Comparison of ENCODE assay signal across 16 cellular contexts in the genomic region with DNA sequence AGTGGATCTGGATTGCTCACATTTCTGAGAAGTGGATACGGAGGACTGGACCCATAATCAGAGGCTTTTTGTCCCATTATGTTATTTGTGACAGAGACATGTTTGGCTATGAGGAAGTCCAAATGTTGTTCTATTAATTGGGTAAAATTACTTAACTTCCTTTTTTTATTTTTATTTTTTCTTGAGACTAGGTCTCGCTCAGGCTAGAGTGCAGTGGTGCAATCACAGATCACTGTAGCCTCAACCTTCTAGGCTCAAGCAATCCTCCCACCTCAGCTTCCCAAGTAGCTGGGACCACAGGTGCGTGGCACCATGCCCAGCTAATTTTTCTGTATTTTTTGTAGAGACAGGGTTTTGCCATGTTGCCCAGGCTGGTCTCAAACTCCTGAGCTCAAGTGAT. TPM values are rescaled to one million over a fixed set of nuclear protein-coding genes. Genes with fewer than 3 reads are reported as not detected.
A peak's percentile ranks its signal among the peaks of the same experiment; 100 is the strongest.
DNase-seq lines count a peak whose midpoint lies in the region; ATAC-seq and TF ChIP-seq lines count a peak whose summit lies in the region.
"Had no signal": no experiment of that assay in that cellular context is flagged by ENCODE, and none has a peak within 500 bp of the region (broad histone marks: within the 10 kb centered on the region; RNA-seq: fewer than 3 reads in every experiment).

No MANE protein-coding gene starts in this region.

- H3K27me3 ChIP-seq in upper lobe of right lung: no peaks in the 10 kb centered on the region
- no peaks in the 10 kb centered on the region for H3K27me3 ChIP-seq in A673 (replicated peaks; ENCODE audit: insufficient read depth, low read depth, low read length, poor library complexity)
- H3K27me3 ChIP-seq: BLaER1, SJSA1 had no signal

- CTCF ChIA-PET in activated B cell treated with CpG ODN at 0.5 μM for 24 hours (lab: Charles Lee) (no interaction called here), A673 (lab: Charles Lee) (no interaction called here)

- intact Hi-C loops in activated B cell treated with CpG ODN at 0.5 μM for 24 hours (cut with micrococcal nuclease): loop anchor here (2.0 kb wide), 1 partner anchor 20 kb away; no protein-coding TSS in a partner anchor
- intact Hi-C loops in upper lobe of right lung (cut with DNase I): no loop called here
- intact Hi-C loops in A673 (cut with micrococcal nuclease; ENCODE audit: unreplicated experiment): no loop called here

- peak; percentile 64 for ATAC-seq in activated B cell treated with CpG ODN at 0.5 μM for 24 hours (ENCODE audit: low read depth)
- ATAC-seq in upper lobe of right lung: peak; percentile 58
- ATAC-seq: T-cell had no signal

- peaks cover 11 to 38% (median 22%) of the 10 kb centered on the region in 3 donors for H3K4me1 Mint-ChIP-seq in IgD-negative memory B cell
- peaks cover 45% of the 10 kb centered on the region for H3K4me1 Mint-ChIP-seq in activated B cell treated with CpG ODN at 0.5 μM for 24 hours
- H3K4me1 Mint-ChIP-seq: T-cell had no signal

- H3K9me3 Mint-ChIP-seq in IgD-negative memory B cell (no peaks in the 10 kb centered on the region), activated B cell treated with CpG ODN at 0.5 μM for 24 hours (no peaks in the 10 kb centered on the region)
- H3K9me3 Mint-ChIP-seq: T-cell had no signal

- POLR2A ChIA-PET in activated B cell treated with CpG ODN at 0.5 μM for 24 hours (lab: Charles Lee) (interaction anchor here (1.3 to 1.6 kb wide), 2 partner anchors 12 to 21 kb away, joined by 3 to 5 read pairs; partner anchors contain the start of gene PGGT1B), A673 (lab: Charles Lee; ENCODE audit: low non-redundant PET) (no interaction called here)

- H3K36me3 ChIP-seq in upper lobe of right lung (peaks cover 5% of the 10 kb centered on the region), A673 (ENCODE audit: insufficient read depth, low read length, poor library complexity, severe bottlenecking) (peaks cover 4% of the 10 kb centered on the region)
- H3K36me3 ChIP-seq: SJSA1 had no signal

- H3K4me1 ChIP-seq in upper lobe of right lung (no peaks in the 10 kb centered on the region), A673 (ENCODE audit: insufficient read depth, low read length, poor library complexity, severe bottlenecking) (no peaks in the 10 kb centered on the region)
- H3K4me1 ChIP-seq: Caco-2, SJSA1 had no signal

- DNase-seq in NOMO-1 treated with DMSO at 0.1 percent for 48 hours (lab: John Stamatoyannopoulos, UW; ENCODE audit: unreplicated experiment) (peak; percentile 92), activated B cell treated with CpG ODN at 0.5 μM for 24 hours (no peak), upper lobe of right lung (no peak), A673 (ENCODE audit: low spot score) (no peak), NCI-H2029 (lab: John Stamatoyannopoulos, UW) (no peak)
- DNase-seq in activated CD4-positive, CD25-positive, alpha-beta regulatory T cell (lab: John Stamatoyannopoulos, UW): no peak
- DNase-seq: Caco-2, DMS53, HCEC 1CT, NCI-H1092 treated with DMSO at 0.1 percent for 48 hours, NCI-H1694 treated with DMSO at 0.1 percent for 48 hours, NCI-H774, T-cell had no signal

- peak overlapping the region in 2 of 3 donors; percentile 34 to 88 for H3K27ac Mint-ChIP-seq in IgD-negative memory B cell
- peak overlapping the region; percentile 69 for H3K27ac Mint-ChIP-seq in activated B cell treated with CpG ODN at 0.5 μM for 24 hours
- H3K27ac Mint-ChIP-seq: T-cell had no signal

- BruUV-seq in A673 (replicated peaks; lab: Mats Ljungman, UMichigan): no TSS peak

- H3K27me3 Mint-ChIP-seq in IgD-negative memory B cell (no peaks in the 10 kb centered on the region), activated B cell treated with CpG ODN at 0.5 μM for 24 hours (no peaks in the 10 kb centered on the region)
- H3K27me3 Mint-ChIP-seq: T-cell had no signal

- H3K27ac ChIP-seq in upper lobe of right lung (no peak overlapping the region), A673 (ENCODE audit: low read depth, low read length, poor library complexity, severe bottlenecking) (no peak overlapping the region)
- H3K27ac ChIP-seq: BLaER1, SJSA1 had no signal

- peaks cover 5% of the 10 kb centered on the region for H3K36me3 Mint-ChIP-seq in IgD-negative memory B cell
- H3K36me3 Mint-ChIP-seq in activated B cell treated with CpG ODN at 0.5 μM for 24 hours (ENCODE audit: low read depth): peaks cover 2% of the 10 kb centered on the region

- H3K4me3 Mint-ChIP-seq in IgD-negative memory B cell (no peak overlapping the region), activated B cell treated with CpG ODN at 0.5 μM for 24 hours (no peak overlapping the region)
- H3K4me3 Mint-ChIP-seq: T-cell had no signal

- H3K4me3 ChIP-seq in upper lobe of right lung (no peak overlapping the region), A673 (ENCODE audit: low read depth, low read length, poor library complexity, severe bottlenecking) (no peak overlapping the region)
- H3K4me3 ChIP-seq: BLaER1, SJSA1 had no signal

- H3K9me3 ChIP-seq in upper lobe of right lung (no peaks in the 10 kb centered on the region), A673 (ENCODE audit: low read depth, low read length, poor library complexity, severe bottlenecking) (no peaks in the 10 kb centered on the region)
- H3K9me3 ChIP-seq: BLaER1, Caco-2, SJSA1 had no signal

- no peak for TF ChIP-seq CTCF in activated B cell treated with CpG ODN at 0.5 μM for 24 hours (IDR thresholded peaks at IDR 0.05)
- no peak for TF ChIP-seq CTCF in upper lobe of right lung (IDR thresholded peaks at IDR 0.05)
- TF ChIP-seq CTCF in A673 (conservative IDR thresholded peaks at IDR 0.05; ENCODE audit: low read depth, low read length): no peak

RNA-seq across cellular contexts. Expression of gene PGGT1B, which starts 11.9 kb away (rescaled TPM):
- polyA plus RNA-seq in IgD-negative memory B cell: 13.3 TPM
- total RNA-seq in activated B cell treated with CpG ODN at 0.5 μM for 24 hours (52.1 and 52.9 TPM in 2 replicates), upper lobe of right lung (40.0 TPM), A673 (2021) (43.0 and 44.1 TPM in 2 replicates)

RNA-seq across cellular contexts. Expression of gene CCDC112, which starts 21.9 kb away (rescaled TPM):
- polyA plus RNA-seq in IgD-negative memory B cell: 10.8 TPM
- total RNA-seq in activated B cell treated with CpG ODN at 0.5 μM for 24 hours: 5.2 and 5.3 TPM in 2 replicates
- 6.6 TPM for total RNA-seq in upper lobe of right lung
- total RNA-seq in A673 (2021): 13.4 and 14.2 TPM in 2 replicates
